Comparison of ENCODE assay signal across 1 cellular context in genomic region chr12:65960820-65961691, GRCh38.
TF ChIP-seq lines count a peak whose summit lies in the region.

No MANE protein-coding gene starts in this region.

TF ChIP-seq in HepG2, 621 proteins besides CTCF, POLR2A, EP300 and RAD21 (continued from another document):
- TF ChIP-seq KIAA2018 (CRISPR knock-in tag; IDR thresholded peaks at IDR 0.05; ENCODE audit: borderline replicate concordance), result no peak
- no peak for TF ChIP-seq EED (CRISPR knock-in tag; IDR thresholded peaks at IDR 0.05)
- peak; percentile 51; the same call in 1 of the 2 replicates for TF ChIP-seq MEIS1 (CRISPR knock-in tag; IDR thresholded peaks at IDR 0.05; ENCODE audit: borderline replicate concordance)
- TF ChIP-seq KLF9 (CRISPR knock-in tag; IDR thresholded peaks at IDR 0.05; ENCODE audit: low read depth), result no peak
- no peak for TF ChIP-seq ZNF678 (CRISPR knock-in tag; IDR thresholded peaks at IDR 0.05)
- TF ChIP-seq ZNF362 (CRISPR knock-in tag; IDR thresholded peaks at IDR 0.05; ENCODE audit: borderline replicate concordance), result no peak
- TF ChIP-seq PHB2 (IDR thresholded peaks at IDR 0.05; ENCODE audit: partially characterized antibody), result no peak
- no peak for TF ChIP-seq ZNF382 (CRISPR knock-in tag; IDR thresholded peaks at IDR 0.05; ENCODE audit: borderline replicate concordance)
- no peak for TF ChIP-seq ZNF282 (IDR thresholded peaks at IDR 0.05; ENCODE audit: partially characterized antibody)
- TF ChIP-seq MIXL1 (CRISPR knock-in tag; IDR thresholded peaks at IDR 0.05), result peak; percentile 86
- no peak for TF ChIP-seq ZNF709 (CRISPR knock-in tag; IDR thresholded peaks at IDR 0.05)
- TF ChIP-seq TEAD2 (CRISPR knock-in tag; IDR thresholded peaks at IDR 0.05), result no peak
- TF ChIP-seq ZBTB8A (CRISPR knock-in tag; IDR thresholded peaks at IDR 0.05; ENCODE audit: borderline replicate concordance, low read depth), result no peak
- no peak for TF ChIP-seq FOXC1 (CRISPR knock-in tag; IDR thresholded peaks at IDR 0.05; ENCODE audit: borderline replicate concordance)
- TF ChIP-seq EZH2 (conservative IDR thresholded peaks at IDR 0.05; ENCODE audit: low read depth, low read length), result no peak
- no peak for TF ChIP-seq CSRNP2 (CRISPR knock-in tag; conservative IDR thresholded peaks at IDR 0.05; ENCODE audit: low read depth)
- TF ChIP-seq SCMH1 (CRISPR knock-in tag; IDR thresholded peaks at IDR 0.05; ENCODE audit: borderline replicate concordance), result no peak
- TF ChIP-seq ZNF749 (CRISPR knock-in tag; IDR thresholded peaks at IDR 0.05; ENCODE audit: borderline replicate concordance), result no peak
- no peak for TF ChIP-seq GLMP (CRISPR knock-in tag; IDR thresholded peaks at IDR 0.05; ENCODE audit: borderline replicate concordance)
- no peak for TF ChIP-seq ATAD3A (CRISPR knock-in tag; IDR thresholded peaks at IDR 0.05)
